Comparison of ENCODE assay signal across 8 cellular contexts in the genomic region with DNA sequence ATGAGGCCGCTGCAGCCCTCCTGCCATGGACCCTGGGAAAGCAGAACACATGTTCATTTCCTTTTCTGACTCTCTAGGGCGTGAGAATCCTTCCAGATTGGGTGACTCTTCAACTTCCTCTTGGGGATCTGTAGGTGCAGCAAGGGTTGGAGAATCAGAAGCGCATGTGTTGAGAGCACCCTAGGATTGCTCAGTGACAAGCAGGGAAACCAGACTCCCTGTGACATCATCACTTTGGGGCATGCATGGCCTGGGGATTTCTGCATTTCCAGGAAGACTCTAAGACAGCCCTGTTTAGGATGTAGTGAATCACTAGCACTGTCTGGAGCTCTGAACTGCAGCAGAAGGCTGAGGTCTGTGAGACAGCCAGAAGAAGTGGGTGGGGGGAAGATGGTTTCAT. TPM values are rescaled to one million over a fixed set of nuclear protein-coding genes. Genes with fewer than 3 reads are reported as not detected.
DNase-seq lines count a peak whose midpoint lies in the region; ATAC-seq and TF ChIP-seq lines count a peak whose summit lies in the region.

No MANE protein-coding gene starts in this region.

- no peak overlapping the region for H3K27ac ChIP-seq in PC-9

- no peaks in the 10 kb centered on the region for H3K79me2 ChIP-seq in PC-9 (ENCODE audit: low read depth)

- no peaks in the 10 kb centered on the region for H3K9me3 ChIP-seq in PC-9 (ENCODE audit: insufficient read depth, low read depth)

- H3K9me3 Mint-ChIP-seq in central memory CD8-positive, alpha-beta T cell = no peaks in the 10 kb centered on the region
- no peaks in the 10 kb centered on the region for H3K9me3 Mint-ChIP-seq in HFFc6

- TF ChIP-seq CTCF in HFFc6 (IDR thresholded peaks at IDR 0.05) (no peak), PC-9 (conservative IDR thresholded peaks at IDR 0.05) (no peak)

- no peaks in the 10 kb centered on the region for H3K9me2 ChIP-seq in PC-9 (ENCODE audit: insufficient read depth)

- H3K36me3 Mint-ChIP-seq in central memory CD8-positive, alpha-beta T cell (ENCODE audit: insufficient read depth) = no peaks in the 10 kb centered on the region
- no peaks in the 10 kb centered on the region for H3K36me3 Mint-ChIP-seq in HFFc6 (ENCODE audit: low read depth)

- no peaks in the 10 kb centered on the region for H3K27me3 Mint-ChIP-seq in central memory CD8-positive, alpha-beta T cell
- peaks cover 2% of the 10 kb centered on the region; the same call in 1 of the 2 replicates for H3K27me3 Mint-ChIP-seq in HFFc6 (ENCODE audit: insufficient read depth)

- ATAC-seq in HG02678 (IDR thresholded peaks at IDR 0.05; ENCODE audit: unreplicated experiment) = peak; percentile 56
- ATAC-seq in central memory CD8-positive, alpha-beta T cell (replicated peaks; ENCODE audit: extremely low read depth, poor library complexity, severe bottlenecking) = peak; percentile 87

- peaks cover 10% of the 10 kb centered on the region; the same call in 1 of the 2 replicates for H3K27me3 ChIP-seq in PC-9 (ENCODE audit: insufficient read depth, low read depth)

- H3K4me3 Mint-ChIP-seq in central memory CD8-positive, alpha-beta T cell = peak overlapping the region; percentile 60
- no peak overlapping the region for H3K4me3 Mint-ChIP-seq in HFFc6

- CTCF ChIA-PET in PC-9 (lab: Charles Lee) = no interaction called here

- peaks cover 5% of the 10 kb centered on the region; the same call in 1 of the 2 replicates for H3K4me1 ChIP-seq in PC-9 (replicated peaks; ENCODE audit: insufficient read depth)

- DNase-seq in CD1c-positive myeloid dendritic cell (ENCODE audit: extremely low spot score) (peak; percentile 97), T-helper 9 cell (peak; percentile 42), AG20443 (ENCODE audit: low spot score) (no peak), HFFc6 (no peak), PC-9 (no peak)
- DNase-seq in central memory CD8-positive, alpha-beta T cell (ENCODE audit: low spot score in 2 of 2) = no peak
- DNase-seq in stimulated activated CD4-positive, alpha-beta T cell treated with anti-CD3 and anti-CD28 coated beads, Interleukin-15, amount 100 ng/mL, for 48 hours (ENCODE audit: low read depth in 2 of 2) = peak; percentile 59 to 72

- no peaks in the 10 kb centered on the region for H3K36me3 ChIP-seq in PC-9 (ENCODE audit: low read depth)

- POLR2A ChIA-PET in PC-9 (lab: Charles Lee; ENCODE audit: unreplicated experiment) = no interaction called here

- H3K4me1 Mint-ChIP-seq in central memory CD8-positive, alpha-beta T cell = peaks cover 33% of the 10 kb centered on the region
- H3K4me1 Mint-ChIP-seq in HFFc6 (ENCODE audit: low read depth) = no peaks in the 10 kb centered on the region

- H2AFZ ChIP-seq in PC-9 = no peak overlapping the region

- intact Hi-C loops in PC-9 (cut with micrococcal nuclease; ENCODE audit: unreplicated experiment) = no loop called here

- H3K4me2 ChIP-seq in PC-9 = no peak overlapping the region

- no peak overlapping the region for H3K4me3 ChIP-seq in PC-9

- no peaks in the 10 kb centered on the region for H3F3A ChIP-seq in PC-9 (ENCODE audit: insufficient read depth, low read depth)

- H3K27ac Mint-ChIP-seq in central memory CD8-positive, alpha-beta T cell (ENCODE audit: low read depth) = peak overlapping the region; percentile 77
- H3K27ac Mint-ChIP-seq in HFFc6 = no peak overlapping the region

- no peaks in the 10 kb centered on the region for H4K20me1 ChIP-seq in PC-9 (ENCODE audit: insufficient read depth)

- BruUV-seq in PC-9 (replicated peaks; lab: Mats Ljungman, UMichigan) = no TSS peak

RNA-seq across cellular contexts. Expression of a gene that starts 15.1 kb away (rescaled TPM):
- not detected for total RNA-seq in HFFc6 (2021; fragmentation: NEBNext Ultra II Directional; extraction: Animal tissue kit (Norgen Biotek cat#: 25700))
- not detected in 2 replicates for total RNA-seq in PC-9 (2021)

Comparison
In these comparisons a context has a peak if more than half of its experiments do, and no peak if none do; other contexts are left out.
1. DNase-seq: peak in CD1c-positive myeloid dendritic cell (single experiment), T-helper 9 cell (single experiment) and stimulated activated CD4-positive, alpha-beta T cell treated with anti-CD3 and anti-CD28 coated beads, Interleukin-15, amount 100 ng/mL, for 48 hours (2 of 2); none in central memory CD8-positive, alpha-beta T cell (0 of 2), AG20443 (single experiment), HFFc6 (single experiment) and PC-9 (0 of 2).